1 cellular context compared by ENCODE assay signal in genomic region chr17:74981979-74982662, GRCh38.
TF ChIP-seq lines count a peak whose summit lies in the region.

No MANE protein-coding gene starts in this region.

TF ChIP-seq in K562, 482 proteins besides CTCF, POLR2A, EP300 and RAD21 (continued from another document and continues in another):
- TF ChIP-seq, protein P1, sequence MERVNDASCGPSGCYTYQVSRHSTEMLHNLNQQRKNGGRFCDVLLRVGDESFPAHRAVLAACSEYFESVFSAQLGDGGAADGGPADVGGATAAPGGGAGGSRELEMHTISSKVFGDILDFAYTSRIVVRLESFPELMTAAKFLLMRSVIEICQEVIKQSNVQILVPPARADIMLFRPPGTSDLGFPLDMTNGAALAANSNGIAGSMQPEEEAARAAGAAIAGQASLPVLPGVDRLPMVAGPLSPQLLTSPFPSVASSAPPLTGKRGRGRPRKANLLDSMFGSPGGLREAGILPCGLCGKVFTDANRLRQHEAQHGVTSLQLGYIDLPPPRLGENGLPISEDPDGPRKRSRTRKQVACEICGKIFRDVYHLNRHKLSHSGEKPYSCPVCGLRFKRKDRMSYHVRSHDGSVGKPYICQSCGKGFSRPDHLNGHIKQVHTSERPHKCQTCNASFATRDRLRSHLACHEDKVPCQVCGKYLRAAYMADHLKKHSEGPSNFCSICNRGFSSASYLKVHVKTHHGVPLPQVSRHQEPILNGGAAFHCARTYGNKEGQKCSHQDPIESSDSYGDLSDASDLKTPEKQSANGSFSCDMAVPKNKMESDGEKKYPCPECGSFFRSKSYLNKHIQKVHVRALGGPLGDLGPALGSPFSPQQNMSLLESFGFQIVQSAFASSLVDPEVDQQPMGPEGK (CRISPR knock-in tag; IDR thresholded peaks at IDR 0.05; ENCODE audit: borderline replicate concordance), result no peak
- peak; percentile 42 for TF ChIP-seq BHLHE40 (IDR thresholded peaks at IDR 0.05; ENCODE audit: low read length)
- TF ChIP-seq, protein P2, sequence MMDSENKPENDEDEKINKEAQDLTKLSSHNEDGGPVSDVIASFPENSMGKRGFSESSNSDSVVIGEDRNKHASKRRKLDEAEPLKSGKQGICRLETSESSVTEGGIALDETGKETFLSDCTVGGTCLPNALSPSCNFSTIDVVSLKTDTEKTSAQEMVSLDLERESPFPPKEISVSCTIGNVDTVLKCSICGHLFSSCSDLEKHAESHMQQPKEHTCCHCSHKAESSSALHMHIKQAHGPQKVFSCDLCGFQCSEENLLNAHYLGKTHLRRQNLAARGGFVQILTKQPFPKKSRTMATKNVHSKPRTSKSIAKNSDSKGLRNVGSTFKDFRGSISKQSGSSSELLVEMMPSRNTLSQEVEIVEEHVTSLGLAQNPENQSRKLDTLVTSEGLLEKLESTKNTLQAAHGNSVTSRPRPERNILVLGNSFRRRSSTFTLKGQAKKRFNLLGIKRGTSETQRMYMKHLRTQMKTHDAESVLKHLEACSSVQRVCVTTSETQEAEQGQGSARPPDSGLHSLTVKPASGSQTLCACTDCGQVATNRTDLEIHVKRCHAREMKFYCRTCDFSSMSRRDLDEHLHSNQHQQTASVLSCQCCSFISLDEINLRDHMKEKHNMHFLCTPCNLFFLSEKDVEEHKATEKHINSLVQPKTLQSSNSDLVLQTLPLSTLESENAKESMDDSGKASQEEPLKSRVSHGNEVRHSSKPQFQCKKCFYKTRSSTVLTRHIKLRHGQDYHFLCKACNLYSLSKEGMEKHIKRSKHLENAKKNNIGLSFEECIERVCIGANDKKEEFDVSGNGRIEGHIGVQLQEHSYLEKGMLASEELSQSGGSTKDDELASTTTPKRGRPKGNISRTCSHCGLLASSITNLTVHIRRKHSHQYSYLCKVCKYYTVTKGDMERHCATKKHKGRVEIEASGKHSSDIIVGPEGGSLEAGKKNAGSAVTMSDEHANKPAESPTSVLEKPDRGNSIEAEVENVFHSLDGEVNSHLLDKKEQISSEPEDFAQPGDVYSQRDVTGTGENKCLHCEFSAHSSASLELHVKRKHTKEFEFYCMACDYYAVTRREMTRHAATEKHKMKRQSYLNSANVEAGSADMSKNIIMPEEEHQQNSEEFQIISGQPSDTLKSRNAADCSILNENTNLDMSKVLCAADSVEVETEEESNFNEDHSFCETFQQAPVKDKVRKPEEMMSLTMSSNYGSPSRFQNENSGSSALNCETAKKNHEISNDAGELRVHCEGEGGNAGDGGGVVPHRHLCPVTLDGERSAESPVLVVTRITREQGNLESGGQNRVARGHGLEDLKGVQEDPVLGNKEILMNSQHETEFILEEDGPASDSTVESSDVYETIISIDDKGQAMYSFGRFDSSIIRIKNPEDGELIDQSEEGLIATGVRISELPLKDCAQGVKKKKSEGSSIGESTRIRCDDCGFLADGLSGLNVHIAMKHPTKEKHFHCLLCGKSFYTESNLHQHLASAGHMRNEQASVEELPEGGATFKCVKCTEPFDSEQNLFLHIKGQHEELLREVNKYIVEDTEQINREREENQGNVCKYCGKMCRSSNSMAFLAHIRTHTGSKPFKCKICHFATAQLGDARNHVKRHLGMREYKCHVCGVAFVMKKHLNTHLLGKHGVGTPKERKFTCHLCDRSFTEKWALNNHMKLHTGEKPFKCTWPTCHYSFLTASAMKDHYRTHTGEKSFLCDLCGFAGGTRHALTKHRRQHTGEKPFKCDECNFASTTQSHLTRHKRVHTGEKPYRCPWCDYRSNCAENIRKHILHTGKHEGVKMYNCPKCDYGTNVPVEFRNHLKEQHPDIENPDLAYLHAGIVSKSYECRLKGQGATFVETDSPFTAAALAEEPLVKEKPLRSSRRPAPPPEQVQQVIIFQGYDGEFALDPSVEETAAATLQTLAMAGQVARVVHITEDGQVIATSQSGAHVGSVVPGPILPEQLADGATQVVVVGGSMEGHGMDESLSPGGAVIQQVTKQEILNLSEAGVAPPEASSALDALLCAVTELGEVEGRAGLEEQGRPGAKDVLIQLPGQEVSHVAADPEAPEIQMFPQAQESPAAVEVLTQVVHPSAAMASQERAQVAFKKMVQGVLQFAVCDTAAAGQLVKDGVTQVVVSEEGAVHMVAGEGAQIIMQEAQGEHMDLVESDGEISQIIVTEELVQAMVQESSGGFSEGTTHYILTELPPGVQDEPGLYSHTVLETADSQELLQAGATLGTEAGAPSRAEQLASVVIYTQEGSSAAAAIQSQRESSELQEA (IDR thresholded peaks at IDR 0.05; ENCODE audit: low read depth), result no peak
- no peak for TF ChIP-seq BRCA1 (IDR thresholded peaks at IDR 0.05)
- TF ChIP-seq BRCA1 (CRISPR knock-in tag; IDR thresholded peaks at IDR 0.05), result no peak
- TF ChIP-seq, protein P3, sequence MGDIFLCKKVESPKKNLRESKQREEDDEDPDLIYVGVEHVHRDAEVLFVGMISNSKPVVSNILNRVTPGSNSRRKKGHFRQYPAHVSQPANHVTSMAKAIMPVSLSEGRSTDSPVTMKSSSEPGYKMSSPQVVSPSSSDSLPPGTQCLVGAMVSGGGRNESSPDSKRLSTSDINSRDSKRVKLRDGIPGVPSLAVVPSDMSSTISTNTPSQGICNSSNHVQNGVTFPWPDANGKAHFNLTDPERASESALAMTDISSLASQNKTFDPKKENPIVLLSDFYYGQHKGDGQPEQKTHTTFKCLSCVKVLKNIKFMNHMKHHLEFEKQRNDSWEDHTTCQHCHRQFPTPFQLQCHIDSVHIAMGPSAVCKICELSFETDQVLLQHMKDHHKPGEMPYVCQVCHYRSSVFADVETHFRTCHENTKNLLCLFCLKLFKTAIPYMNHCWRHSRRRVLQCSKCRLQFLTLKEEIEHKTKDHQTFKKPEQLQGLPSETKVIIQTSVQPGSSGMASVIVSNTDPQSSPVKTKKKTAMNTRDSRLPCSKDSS (IDR thresholded peaks at IDR 0.05; ENCODE audit: low read depth, partially characterized antibody), result no peak
- peak; percentile 90 for TF ChIP-seq ZFX (CRISPR knock-in tag; IDR thresholded peaks at IDR 0.05)
- TF ChIP-seq ZNF431 (CRISPR knock-in tag; IDR thresholded peaks at IDR 0.05), result 0 out of 2 replicates have a peak, but pooled peaks have one; percentile 9
- no peak for TF ChIP-seq NFYB (IDR thresholded peaks at IDR 0.05; ENCODE audit: extremely low read depth, insufficient read length)
- TF ChIP-seq, protein P4, sequence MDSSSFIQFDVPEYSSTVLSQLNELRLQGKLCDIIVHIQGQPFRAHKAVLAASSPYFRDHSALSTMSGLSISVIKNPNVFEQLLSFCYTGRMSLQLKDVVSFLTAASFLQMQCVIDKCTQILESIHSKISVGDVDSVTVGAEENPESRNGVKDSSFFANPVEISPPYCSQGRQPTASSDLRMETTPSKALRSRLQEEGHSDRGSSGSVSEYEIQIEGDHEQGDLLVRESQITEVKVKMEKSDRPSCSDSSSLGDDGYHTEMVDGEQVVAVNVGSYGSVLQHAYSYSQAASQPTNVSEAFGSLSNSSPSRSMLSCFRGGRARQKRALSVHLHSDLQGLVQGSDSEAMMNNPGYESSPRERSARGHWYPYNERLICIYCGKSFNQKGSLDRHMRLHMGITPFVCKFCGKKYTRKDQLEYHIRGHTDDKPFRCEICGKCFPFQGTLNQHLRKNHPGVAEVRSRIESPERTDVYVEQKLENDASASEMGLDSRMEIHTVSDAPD (CRISPR knock-in tag; IDR thresholded peaks at IDR 0.05), result no peak
- TF ChIP-seq HNRNPUL1 (IDR thresholded peaks at IDR 0.05; ENCODE audit: low read length), result no peak
- 0 out of 2 replicates have a peak, but pooled peaks have one; percentile 68 for TF ChIP-seq ZNF609 (CRISPR knock-in tag; IDR thresholded peaks at IDR 0.05; ENCODE audit: borderline replicate concordance)
- TF ChIP-seq CHCHD3 (CRISPR knock-in tag; IDR thresholded peaks at IDR 0.05), result no peak
- TF ChIP-seq RUNX1 (IDR thresholded peaks at IDR 0.05; ENCODE audit: low read depth), result 0 out of 2 replicates have a peak, but pooled peaks have one; percentile 17
- TF ChIP-seq LARP7 (IDR thresholded peaks at IDR 0.05), result no peak
- TF ChIP-seq, protein P5, sequence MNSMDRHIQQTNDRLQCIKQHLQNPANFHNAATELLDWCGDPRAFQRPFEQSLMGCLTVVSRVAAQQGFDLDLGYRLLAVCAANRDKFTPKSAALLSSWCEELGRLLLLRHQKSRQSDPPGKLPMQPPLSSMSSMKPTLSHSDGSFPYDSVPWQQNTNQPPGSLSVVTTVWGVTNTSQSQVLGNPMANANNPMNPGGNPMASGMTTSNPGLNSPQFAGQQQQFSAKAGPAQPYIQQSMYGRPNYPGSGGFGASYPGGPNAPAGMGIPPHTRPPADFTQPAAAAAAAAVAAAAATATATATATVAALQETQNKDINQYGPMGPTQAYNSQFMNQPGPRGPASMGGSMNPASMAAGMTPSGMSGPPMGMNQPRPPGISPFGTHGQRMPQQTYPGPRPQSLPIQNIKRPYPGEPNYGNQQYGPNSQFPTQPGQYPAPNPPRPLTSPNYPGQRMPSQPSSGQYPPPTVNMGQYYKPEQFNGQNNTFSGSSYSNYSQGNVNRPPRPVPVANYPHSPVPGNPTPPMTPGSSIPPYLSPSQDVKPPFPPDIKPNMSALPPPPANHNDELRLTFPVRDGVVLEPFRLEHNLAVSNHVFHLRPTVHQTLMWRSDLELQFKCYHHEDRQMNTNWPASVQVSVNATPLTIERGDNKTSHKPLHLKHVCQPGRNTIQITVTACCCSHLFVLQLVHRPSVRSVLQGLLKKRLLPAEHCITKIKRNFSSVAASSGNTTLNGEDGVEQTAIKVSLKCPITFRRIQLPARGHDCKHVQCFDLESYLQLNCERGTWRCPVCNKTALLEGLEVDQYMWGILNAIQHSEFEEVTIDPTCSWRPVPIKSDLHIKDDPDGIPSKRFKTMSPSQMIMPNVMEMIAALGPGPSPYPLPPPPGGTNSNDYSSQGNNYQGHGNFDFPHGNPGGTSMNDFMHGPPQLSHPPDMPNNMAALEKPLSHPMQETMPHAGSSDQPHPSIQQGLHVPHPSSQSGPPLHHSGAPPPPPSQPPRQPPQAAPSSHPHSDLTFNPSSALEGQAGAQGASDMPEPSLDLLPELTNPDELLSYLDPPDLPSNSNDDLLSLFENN (IDR thresholded peaks at IDR 0.05; ENCODE audit: low read depth in 2 of 2, low read length in 2 of 2), result peak in 1 of 2 experiments; percentile 74; a peak in 1 of 4 replicates
- no peak for TF ChIP-seq ZKSCAN8 (CRISPR knock-in tag; IDR thresholded peaks at IDR 0.05)
- peak; percentile 90 for TF ChIP-seq HNRNPL (IDR thresholded peaks at IDR 0.05; ENCODE audit: low read depth, low read length)
- TF ChIP-seq RFX5 (IDR thresholded peaks at IDR 0.05; ENCODE audit: low read depth, low read length), result no peak
- TF ChIP-seq GTF2A2 (tag; IDR thresholded peaks at IDR 0.05), result no peak
- no peak for TF ChIP-seq HINFP (tag; conservative IDR thresholded peaks at IDR 0.05; ENCODE audit: low read depth)
- peak in 1 of 2 experiments; percentile 95 for TF ChIP-seq KDM1A (IDR thresholded peaks at IDR 0.05)
- peak; percentile 89 to 91 for TF ChIP-seq NRF1 (conservative IDR thresholded peaks at IDR 0.05 in 1 of 2, IDR thresholded peaks at IDR 0.05 in 1 of 2)
- TF ChIP-seq PRPF4 (IDR thresholded peaks at IDR 0.05; ENCODE audit: insufficient read depth, low read depth, low read length, poor library complexity, severe bottlenecking), result no peak
- no peak for TF ChIP-seq ATF4 (CRISPR knock-in tag; IDR thresholded peaks at IDR 0.05)
- no peak for TF ChIP-seq HMGXB4 (CRISPR knock-in tag; IDR thresholded peaks at IDR 0.05)
- TF ChIP-seq ZNF232 (CRISPR knock-in tag; IDR thresholded peaks at IDR 0.05), result no peak
